ENCODE assay signal across 9 cellular contexts in genomic region chr15:81312790-81313543, GRCh38. TPM values are rescaled to one million over a fixed set of nuclear protein-coding genes. Genes with fewer than 3 reads are reported as not detected.
DNase-seq lines count a peak whose midpoint lies in the region; ATAC-seq and TF ChIP-seq lines count a peak whose summit lies in the region.
"Had no signal": no experiment of that assay in that cellular context is flagged by ENCODE, and none has a peak within 500 bp of the region (broad histone marks: within the 10 kb centered on the region; RNA-seq: fewer than 3 reads in every experiment).

No MANE protein-coding gene starts in this region.

- peaks cover 0 to 7% of the 10 kb centered on the region in 2 donors for H3K4me1 ChIP-seq in breast epithelium
- no peaks in the 10 kb centered on the region for H3K4me1 ChIP-seq in aorta (ENCODE audit: control insufficient read depth in 1 of 2, insufficient read depth in 2 of 2, low read length in 2 of 2)

- H3K9me3 ChIP-seq in breast epithelium (no peaks in the 10 kb centered on the region), aorta (ENCODE audit: control insufficient read depth, low read length) (no peaks in the 10 kb centered on the region)

- H3K9me3 Mint-ChIP-seq in activated naive CD4-positive, alpha-beta T cell treated with anti-CD3 and anti-CD28 coated beads, Interleukin-2, amount 10 ng/mL, durations not matched to agents 7 days and 5 days, result no peaks in the 10 kb centered on the region
- H3K9me3 Mint-ChIP-seq in memory B cell, result no peaks in the 10 kb centered on the region

- H3K4me1 Mint-ChIP-seq in activated naive CD4-positive, alpha-beta T cell treated with anti-CD3 and anti-CD28 coated beads, Interleukin-2, amount 10 ng/mL, durations not matched to agents 7 days and 5 days, result peaks cover 58% of the 10 kb centered on the region
- H3K4me1 Mint-ChIP-seq in memory B cell, result peaks cover 65% of the 10 kb centered on the region

- H3K4me3 ChIP-seq in breast epithelium (no peak overlapping the region), aorta (ENCODE audit: low read length in 2 of 2) (no peak overlapping the region)

- H3K27me3 Mint-ChIP-seq in activated naive CD4-positive, alpha-beta T cell treated with anti-CD3 and anti-CD28 coated beads, Interleukin-2, amount 10 ng/mL, durations not matched to agents 7 days and 5 days, result no peaks in the 10 kb centered on the region
- no peaks in the 10 kb centered on the region for H3K27me3 Mint-ChIP-seq in memory B cell

- CTCF ChIA-PET in activated naive CD4-positive, alpha-beta T cell treated with anti-CD3 and anti-CD28 coated beads, Interleukin-2, amount 10 ng/mL, durations not matched to agents 7 days and 5 days (lab: Charles Lee), result interaction anchor here (1.2 kb wide), 1 partner anchor 47 kb away, joined by 3 read pairs; no protein-coding TSS in a partner anchor

- no peaks in the 10 kb centered on the region for H3K27me3 ChIP-seq in breast epithelium
- H3K27me3 ChIP-seq in aorta (ENCODE audit: control insufficient read depth in 1 of 2, insufficient read depth in 2 of 2, low read length in 1 of 2), result no peaks in the 10 kb centered on the region

- TF ChIP-seq POLR2A in breast epithelium (IDR thresholded peaks at IDR 0.05), result no peak

- no peak for TF ChIP-seq CTCF in breast epithelium (IDR thresholded peaks at IDR 0.05)

- peak overlapping the region; percentile 72 to 83 for H3K27ac ChIP-seq in breast epithelium
- peak overlapping the region in 1 of 2 donors; percentile 29 for H3K27ac ChIP-seq in aorta (ENCODE audit: low read depth in 1 of 2, low read length in 2 of 2)
- H3K27ac ChIP-seq: VCaP had no signal

- ATAC-seq in memory B cell (ENCODE audit: low read depth) (no peak), aorta (ENCODE audit: low FRiP score) (peak; percentile 88), HG03196 (IDR thresholded peaks at IDR 0.05; ENCODE audit: unreplicated experiment) (no peak)

- no peak overlapping the region for H3K4me3 Mint-ChIP-seq in activated naive CD4-positive, alpha-beta T cell treated with anti-CD3 and anti-CD28 coated beads, Interleukin-2, amount 10 ng/mL, durations not matched to agents 7 days and 5 days
- H3K4me3 Mint-ChIP-seq in memory B cell, result peak overlapping the region; percentile 24

- H3K27ac Mint-ChIP-seq in activated naive CD4-positive, alpha-beta T cell treated with anti-CD3 and anti-CD28 coated beads, Interleukin-2, amount 10 ng/mL, durations not matched to agents 7 days and 5 days, result peak overlapping the region; percentile 29
- H3K27ac Mint-ChIP-seq in memory B cell, result peak overlapping the region; percentile 94

- intact Hi-C loops in breast epithelium (cut with DNase I; ENCODE audit: low total_unique reads), result no loop called here
- intact Hi-C loops in aorta (cut with DNase I), result loop anchor here in 1 of 2 donors (1.0 kb wide), 1 partner anchor 11 kb away; the partner anchor contains the start of gene STARD5

- H3K36me3 Mint-ChIP-seq in activated naive CD4-positive, alpha-beta T cell treated with anti-CD3 and anti-CD28 coated beads, Interleukin-2, amount 10 ng/mL, durations not matched to agents 7 days and 5 days, result peaks cover 75% of the 10 kb centered on the region
- H3K36me3 Mint-ChIP-seq in memory B cell, result peaks cover 19% of the 10 kb centered on the region

- H3K36me3 ChIP-seq in breast epithelium, result no peaks in the 10 kb centered on the region
- H3K36me3 ChIP-seq in aorta (ENCODE audit: control insufficient read depth in 1 of 2, insufficient read depth in 2 of 2, low read length in 1 of 2), result peaks cover 0 to 2% of the 10 kb centered on the region in 2 donors

- DNase-seq in activated naive CD4-positive, alpha-beta T cell treated with anti-CD3 and anti-CD28 coated beads, Interleukin-2, amount 10 ng/mL, durations not matched to agents 7 days and 5 days, result no peak
- no peak for DNase-seq in activated naive CD4-positive, alpha-beta T cell treated with anti-CD3 and anti-CD28 coated beads, Interleukin-2, amount 50 U/mL, for 16 hours
- DNase-seq in breast epithelium (ENCODE audit: low spot score in 2 of 2), result peak; percentile 56 to 89
- DNase-seq in memory B cell (ENCODE audit: low spot score in 2 of 2), result no peak
- peak; percentile 88 to 90 for DNase-seq in aorta
- DNase-seq in NCI-H2196 (lab: John Stamatoyannopoulos, UW; ENCODE audit: unreplicated experiment), result no peak
- DNase-seq in D341Med (ENCODE audit: low spot score), result no peak

- WGBS in aorta, 2 donors, result 35 to 36% methylated on average over 22 of the region's 22 CpGs

RNA-seq across cellular contexts. Expression of gene STARD5, which starts 11.0 kb away (rescaled TPM):
- 1 to 10 TPM; 3.2 to 9.5 (median 6.7) TPM for total RNA-seq in breast epithelium
- total RNA-seq in aorta, result 1 to 10 TPM; 2.2 to 7.0 TPM
- polyA plus RNA-seq in aorta, result 10 to 100 TPM in 1 of 2 donors, 1 to 10 TPM in 1; 3.6 to 10.3 TPM

Comparison
In these comparisons a context has a peak if more than half of its experiments do, and no peak if none do; other contexts are left out.
1. DNase-seq: peak in breast epithelium (2 of 2) and aorta (2 of 2); none in activated naive CD4-positive, alpha-beta T cell treated with anti-CD3 and anti-CD28 coated beads, Interleukin-2, amount 10 ng/mL, durations not matched to agents 7 days and 5 days (single experiment), activated naive CD4-positive, alpha-beta T cell treated with anti-CD3 and anti-CD28 coated beads, Interleukin-2, amount 50 U/mL, for 16 hours (single experiment), memory B cell (0 of 2), NCI-H2196 (single experiment) and D341Med (single experiment).